18 cellular contexts compared by ENCODE assay signal in the genomic region with DNA sequence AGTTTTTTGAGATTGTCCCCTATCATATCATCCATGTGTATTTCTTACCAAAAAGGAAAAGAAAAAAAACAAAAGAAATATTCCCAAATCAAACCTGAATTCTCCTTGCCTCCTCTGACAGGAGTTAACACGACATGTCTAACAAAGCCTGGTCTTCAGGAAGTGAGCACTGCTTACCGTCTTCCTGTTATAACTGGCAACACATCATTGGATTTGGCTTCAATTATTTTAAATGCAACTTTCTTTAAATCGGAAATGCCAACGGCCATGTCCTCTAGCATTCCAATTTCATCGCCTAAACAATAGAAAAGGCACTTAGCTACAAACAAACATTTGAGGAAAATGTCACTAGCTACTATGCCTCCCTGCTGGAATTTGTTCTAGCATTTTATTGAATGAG.
DNase-seq lines count a peak whose midpoint lies in the region; ATAC-seq, FAIRE-seq and TF ChIP-seq lines count a peak whose summit lies in the region.
"Had no signal": no experiment of that assay in that cellular context is flagged by ENCODE, and none has a peak within 500 bp of the region (broad histone marks: within the 10 kb centered on the region; RNA-seq: fewer than 3 reads in every experiment).

No MANE protein-coding gene starts in this region.

- ATAC-seq in stimulated activated effector memory CD8-positive, alpha-beta T cell treated with anti-CD3 and anti-CD28 coated beads, Interleukin-12 subunit alpha, Interleukin-12 subunit beta, amount 100 ng/mL, for 72 hours, result no peak
- ATAC-seq: PC-3 had no signal

- H3K9ac ChIP-seq in SK-N-SH, result no peak overlapping the region
- H3K9ac ChIP-seq: BLaER1 treated with 17β-estradiol and CSF1 and Interleukin-3, amounts not matched to agents 10 nM and 100 nM had no signal

- no peaks in the 10 kb centered on the region for H3F3A ChIP-seq in SK-N-SH (replicated peaks; ENCODE audit: insufficient read depth)

- intact Hi-C loops in thyroid gland (cut with DNase I), result no loop called here

- CTCF ChIA-PET in activated naive CD4-positive, alpha-beta T cell treated with anti-CD3 and anti-CD28 coated beads, Interleukin-2, amount 10 ng/mL, durations not matched to agents 7 days and 5 days (lab: Charles Lee), result no interaction called here
- CTCF ChIA-PET in SK-N-SH (lab: Yijun Ruan, JAX), result interaction anchor here (1.0 to 1.5 kb wide), 2 partner anchors 719 to 776 kb away, joined by 3 to 4 read pairs; no protein-coding TSS in a partner anchor

- H3K4me3 ChIP-seq in SK-N-SH (ENCODE audit: low read depth in 2 of 2, low read length in 1 of 2), result no peak overlapping the region
- no peak overlapping the region for H3K4me3 ChIP-seq in fibroblast of pulmonary artery (replicated peaks; ENCODE audit: low read depth, low read length)
- no peak overlapping the region for H3K4me3 ChIP-seq in thyroid gland (replicated peaks in 1 of 3)
- H3K4me3 ChIP-seq: BLaER1 treated with 17β-estradiol and CSF1 and Interleukin-3, amounts not matched to agents 10 nM and 100 nM had no signal

- H3K4me3 Mint-ChIP-seq in activated naive CD4-positive, alpha-beta T cell treated with anti-CD3 and anti-CD28 coated beads, Interleukin-2, amount 10 ng/mL, durations not matched to agents 7 days and 5 days, result no peak overlapping the region
- H3K4me3 Mint-ChIP-seq in stimulated activated effector memory CD8-positive, alpha-beta T cell treated with anti-CD3 and anti-CD28 coated beads, Interleukin-12 subunit alpha, Interleukin-12 subunit beta, amount 100 ng/mL, for 72 hours, result no peak overlapping the region
- H3K4me3 Mint-ChIP-seq: H9 had no signal

- H4K20me1 ChIP-seq in SK-N-SH (ENCODE audit: insufficient read depth), result no peaks in the 10 kb centered on the region
- H4K20me1 ChIP-seq: BLaER1 treated with 17β-estradiol and CSF1 and Interleukin-3, amounts not matched to agents 10 nM and 100 nM had no signal

- DNase-seq in activated naive CD4-positive, alpha-beta T cell treated with anti-CD3 and anti-CD28 coated beads, Interleukin-2, amount 10 ng/mL, durations not matched to agents 7 days and 5 days, result no peak
- DNase-seq in activated naive CD4-positive, alpha-beta T cell treated with anti-CD3 and anti-CD28 coated beads, Interleukin-2, amount 50 U/mL, for 16 hours, result no peak
- DNase-seq in SK-N-SH (no peak), fibroblast of pulmonary artery (ENCODE audit: low read depth) (peak; percentile 67), thyroid gland (no peak), SW480 (ENCODE audit: low spot score) (no peak), D721Med (ENCODE audit: insufficient read length, low spot score) (no peak)
- DNase-seq in stimulated activated effector memory CD8-positive, alpha-beta T cell treated with anti-CD3 and anti-CD28 coated beads, Interleukin-12 subunit alpha, Interleukin-12 subunit beta, amount 100 ng/mL, for 72 hours (ENCODE audit: low spot score in 2 of 2), result no peak
- DNase-seq: DMS79, H9, NCI-H1417 treated with DMSO at 0.1 percent for 48 hours, NCI-H187 treated with DMSO at 0.1 percent for 48 hours, NCI-H226, NCI-H524, NCI-H82, PC-3 had no signal

- H3K79me2 ChIP-seq in SK-N-SH (ENCODE audit: insufficient read depth), result no peaks in the 10 kb centered on the region

- H3K27me3 ChIP-seq in SK-N-SH (ENCODE audit: insufficient read depth), result no peaks in the 10 kb centered on the region
- no peaks in the 10 kb centered on the region for H3K27me3 ChIP-seq in thyroid gland
- H3K27me3 ChIP-seq: BLaER1 treated with 17β-estradiol and CSF1 and Interleukin-3, amounts not matched to agents 10 nM and 100 nM had no signal

- no peaks in the 10 kb centered on the region for H3K9me3 Mint-ChIP-seq in activated naive CD4-positive, alpha-beta T cell treated with anti-CD3 and anti-CD28 coated beads, Interleukin-2, amount 10 ng/mL, durations not matched to agents 7 days and 5 days
- no peaks in the 10 kb centered on the region for H3K9me3 Mint-ChIP-seq in stimulated activated effector memory CD8-positive, alpha-beta T cell treated with anti-CD3 and anti-CD28 coated beads, Interleukin-12 subunit alpha, Interleukin-12 subunit beta, amount 100 ng/mL, for 72 hours

- no peaks in the 10 kb centered on the region for H3K9me2 ChIP-seq in SK-N-SH

- POLR2A ChIA-PET in SK-N-SH (lab: Yijun Ruan, JAX), result no interaction called here

- H3K27ac ChIP-seq in SK-N-SH (ENCODE audit: low read depth in 2 of 2, low read length in 1 of 2) (peak overlapping the region; percentile 25 to 98; a peak in 3 of 4 replicates), thyroid gland (no peak overlapping the region)
- H3K27ac ChIP-seq: BLaER1 treated with 17β-estradiol and CSF1 and Interleukin-3, amounts not matched to agents 10 nM and 100 nM; RWPE1 had no signal

- FAIRE-seq in D721Med (lab: Jason Lieb, UNC), result no peak

- TF ChIP-seq POLR2A in thyroid gland (IDR thresholded peaks at IDR 0.05), result no peak

- WGBS in SK-N-SH (ENCODE audit: low lambda C conversion rate), result 24% methylated on average over 5 of the region's 5 CpGs
- 64 to 70% methylated on average over 5 of the region's 5 CpGs for WGBS in thyroid gland, 2 donors

- peaks cover 57% of the 10 kb centered on the region for H3K36me3 Mint-ChIP-seq in activated naive CD4-positive, alpha-beta T cell treated with anti-CD3 and anti-CD28 coated beads, Interleukin-2, amount 10 ng/mL, durations not matched to agents 7 days and 5 days
- peaks cover 67% of the 10 kb centered on the region for H3K36me3 Mint-ChIP-seq in stimulated activated effector memory CD8-positive, alpha-beta T cell treated with anti-CD3 and anti-CD28 coated beads, Interleukin-12 subunit alpha, Interleukin-12 subunit beta, amount 100 ng/mL, for 72 hours

- H3K4me1 ChIP-seq in SK-N-SH (ENCODE audit: control insufficient read depth in 1 of 2, insufficient read depth in 2 of 2, low read depth in 1 of 2, low read length in 1 of 2), result peaks cover 11 to 21% of the 10 kb centered on the region in 2 experiments; a peak in 3 of 4 replicates
- no peaks in the 10 kb centered on the region for H3K4me1 ChIP-seq in thyroid gland

- no peaks in the 10 kb centered on the region for H3K27me3 Mint-ChIP-seq in activated naive CD4-positive, alpha-beta T cell treated with anti-CD3 and anti-CD28 coated beads, Interleukin-2, amount 10 ng/mL, durations not matched to agents 7 days and 5 days

- peak overlapping the region; percentile 1 for H3K27ac Mint-ChIP-seq in activated naive CD4-positive, alpha-beta T cell treated with anti-CD3 and anti-CD28 coated beads, Interleukin-2, amount 10 ng/mL, durations not matched to agents 7 days and 5 days
- H3K27ac Mint-ChIP-seq in stimulated activated effector memory CD8-positive, alpha-beta T cell treated with anti-CD3 and anti-CD28 coated beads, Interleukin-12 subunit alpha, Interleukin-12 subunit beta, amount 100 ng/mL, for 72 hours, result peak overlapping the region; percentile 29
- H3K27ac Mint-ChIP-seq: H9 had no signal

- TF ChIP-seq EP300 in SK-N-SH (IDR thresholded peaks at IDR 0.05; ENCODE audit: borderline replicate concordance in 1 of 2, low read depth in 1 of 2, low read length in 1 of 2), result no peak

- H2AFZ ChIP-seq in SK-N-SH (ENCODE audit: low read depth), result peak overlapping the region; percentile 57

- H3K4me1 Mint-ChIP-seq in activated naive CD4-positive, alpha-beta T cell treated with anti-CD3 and anti-CD28 coated beads, Interleukin-2, amount 10 ng/mL, durations not matched to agents 7 days and 5 days, result peaks cover 17% of the 10 kb centered on the region
- peaks cover 10% of the 10 kb centered on the region for H3K4me1 Mint-ChIP-seq in stimulated activated effector memory CD8-positive, alpha-beta T cell treated with anti-CD3 and anti-CD28 coated beads, Interleukin-12 subunit alpha, Interleukin-12 subunit beta, amount 100 ng/mL, for 72 hours

- H3K9me3 ChIP-seq in SK-N-SH (no peaks in the 10 kb centered on the region), thyroid gland (no peaks in the 10 kb centered on the region)

- TF ChIP-seq RAD21 in SK-N-SH (IDR thresholded peaks at IDR 0.05; ENCODE audit: low read length), result no peak

- no peak for TF ChIP-seq CTCF in SK-N-SH (IDR thresholded peaks at IDR 0.05)
- no peak for TF ChIP-seq CTCF in fibroblast of pulmonary artery (IDR thresholded peaks at IDR 0.05; ENCODE audit: low read length, missing control alignments)
- no peak for TF ChIP-seq CTCF in thyroid gland (IDR thresholded peaks at IDR 0.05)
- TF ChIP-seq CTCF in D721Med (IDR thresholded peaks at IDR 0.05; ENCODE audit: insufficient read depth, missing control alignments), result no peak

- H3K4me2 ChIP-seq in SK-N-SH, result no peak overlapping the region
- H3K4me2 ChIP-seq: BLaER1 treated with 17β-estradiol and CSF1 and Interleukin-3, amounts not matched to agents 10 nM and 100 nM had no signal

- H3K36me3 ChIP-seq in SK-N-SH (replicated peaks in 1 of 2; ENCODE audit: control insufficient read depth in 1 of 2, insufficient read depth in 2 of 2, low read length in 1 of 2), result no peaks in the 10 kb centered on the region
- H3K36me3 ChIP-seq in thyroid gland, result no peaks in the 10 kb centered on the region
- H3K36me3 ChIP-seq: BLaER1 treated with 17β-estradiol and CSF1 and Interleukin-3, amounts not matched to agents 10 nM and 100 nM had no signal

TF ChIP-seq in SK-N-SH, 30 proteins besides CTCF, POLR2A, EP300 and RAD21 (continues in another document):
- TF ChIP-seq RFX5 (IDR thresholded peaks at IDR 0.05; ENCODE audit: low read length) (no peak), FOSL2 (IDR thresholded peaks at IDR 0.05; ENCODE audit: borderline replicate concordance, low read depth) (no peak), RXRA (IDR thresholded peaks at IDR 0.05; ENCODE audit: borderline replicate concordance, low read depth) (no peak), TEAD4 (IDR thresholded peaks at IDR 0.05; ENCODE audit: borderline replicate concordance, insufficient read depth) (no peak), NRF1 (IDR thresholded peaks at IDR 0.05; ENCODE audit: low read depth, low read length) (no peak), JUND (IDR thresholded peaks at IDR 0.05) (no peak), RCOR1 (IDR thresholded peaks at IDR 0.05; ENCODE audit: low read length) (no peak)

Comparison
In these comparisons a context has a peak if more than half of its experiments do, and no peak if none do; other contexts are left out.
1. H3K27ac ChIP-seq: peak in SK-N-SH (2 of 2); none in thyroid gland (0 of 3).